20 cellular contexts compared by ENCODE assay signal in the genomic region with DNA sequence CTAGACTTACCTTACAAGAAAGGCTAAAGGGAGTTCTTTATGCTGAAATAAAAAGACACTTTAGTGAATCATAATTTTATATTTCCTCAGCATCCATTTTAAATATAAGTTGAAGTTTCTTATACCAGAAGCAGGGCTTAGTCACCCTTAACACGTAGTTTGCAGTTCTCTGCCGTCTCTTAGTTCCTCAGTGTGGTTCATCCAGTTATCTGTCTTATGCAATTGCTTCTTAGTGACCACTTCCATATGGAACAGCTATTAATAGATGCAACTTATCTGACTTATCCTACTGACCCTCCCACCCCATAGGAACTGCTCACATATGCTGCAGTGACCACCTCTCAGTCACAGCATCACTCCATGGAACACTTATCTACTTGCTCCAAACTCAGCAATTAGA.
"Had no signal": no experiment of that assay in that cellular context is flagged by ENCODE, and none has a peak within 500 bp of the region (broad histone marks: within the 10 kb centered on the region; RNA-seq: fewer than 3 reads in every experiment).

No MANE protein-coding gene starts in this region.

- DNase-seq: effector memory CD4-positive, alpha-beta T cell; gastrocnemius medialis; heart right ventricle; kidney; left cardiac atrium; left ventricle myocardium superior; mesenchymal stem cell; midbrain; psoas muscle; retina; stimulated activated CD4-positive, alpha-beta T cell treated with anti-CD3 and anti-CD28 coated beads, Interleukin-2, amount 100 ng/mL, for 24 hours; stimulated activated CD4-positive, alpha-beta T cell treated with anti-CD3 and anti-CD28 coated beads, Interleukin-4, amount 100 ng/mL, for 4 hours; stimulated activated naive B cell treated with anti-CD40 and anti-IgM and Interleukin-4, amounts not matched to agents 10 μg/mL and 1 μg/mL and 100 μg/mL, for 72 hours; stimulated activated naive CD8-positive, alpha-beta T cell treated with anti-CD3 and anti-CD28 coated beads, Interleukin-15, amount 100 ng/mL, for 72 hours; testis had no signal

- H3K9ac ChIP-seq: parathyroid adenoma had no signal

- H3K27me3 ChIP-seq: gastrocnemius medialis, testis, tibial nerve had no signal

- H3K9me3 ChIP-seq: psoas muscle, testis had no signal

- H2AFZ ChIP-seq: parathyroid adenoma had no signal

- H3K27ac ChIP-seq: gastrocnemius medialis, heart right ventricle, parathyroid adenoma, psoas muscle, testis, tibial nerve had no signal

- ATAC-seq: esophagus mucosa; gastrocnemius medialis; heart right ventricle; left cardiac atrium; left ventricle myocardium superior; psoas muscle; sciatic nerve; stimulated activated naive B cell treated with anti-CD40 and anti-IgM and Interleukin-4, amounts not matched to agents 10 μg/mL and 1 μg/mL and 100 μg/mL, for 72 hours; stimulated activated naive CD8-positive, alpha-beta T cell treated with anti-CD3 and anti-CD28 coated beads, Interleukin-15, amount 100 ng/mL, for 72 hours had no signal

- H3K4me3 ChIP-seq: gastrocnemius medialis, heart right ventricle, lung, psoas muscle, testis, tibial nerve had no signal

- H3K4me1 ChIP-seq: gastrocnemius medialis, heart right ventricle, parathyroid adenoma, psoas muscle, testis, tibial nerve had no signal

- H3K36me3 ChIP-seq: gastrocnemius medialis, heart right ventricle, tibial nerve had no signal
